7 cellular contexts compared by ENCODE assay signal in genomic region chr16:19389246-19389645, GRCh38. TPM values are rescaled to one million over a fixed set of nuclear protein-coding genes. Genes with fewer than 3 reads are reported as not detected.
A peak's percentile ranks its signal among the peaks of the same experiment; 100 is the strongest.
DNase-seq lines count a peak whose midpoint lies in the region; ATAC-seq and TF ChIP-seq lines count a peak whose summit lies in the region.

No MANE protein-coding gene starts in this region.

- H3K36me3 ChIP-seq in osteoblast (ENCODE audit: insufficient read depth, low read length), result no peaks in the 10 kb centered on the region

- no peak overlapping the region for H2AFZ ChIP-seq in osteoblast (ENCODE audit: low read length)

- peaks cover 17% of the 10 kb centered on the region for H3K9me3 Mint-ChIP-seq in WTC11

- H3K4me1 Mint-ChIP-seq in WTC11, result peaks cover 12% of the 10 kb centered on the region

- H3K4me2 ChIP-seq in osteoblast (ENCODE audit: insufficient read depth, low read length), result no peak overlapping the region

- no peak overlapping the region for H3K4me3 ChIP-seq in osteoblast (ENCODE audit: insufficient read depth, low read length)

- no peaks in the 10 kb centered on the region for H3K9me3 ChIP-seq in osteoblast (ENCODE audit: low read depth, low read length)

- no peaks in the 10 kb centered on the region for H3K4me1 ChIP-seq in osteoblast (ENCODE audit: insufficient read depth, low read length)

- H3K27me3 ChIP-seq in osteoblast (ENCODE audit: insufficient read depth, low read length), result no peaks in the 10 kb centered on the region

- H3K27me3 Mint-ChIP-seq in WTC11 (ENCODE audit: low read depth), result no peaks in the 10 kb centered on the region

- no peaks in the 10 kb centered on the region for H4K20me1 ChIP-seq in osteoblast (ENCODE audit: insufficient read depth, low read length)

- POLR2A ChIA-PET in GM10248 (lab: Yijun Ruan, JAX) (no interaction called here), WTC11 (lab: Charles Lee) (interaction anchor here (0.5 to 0.7 kb wide), 3 partner anchors 20 to 906 kb away, joined by 3 to 4 read pairs (median 3); no protein-coding TSS in a partner anchor)

- H3K79me2 ChIP-seq in osteoblast (ENCODE audit: insufficient read depth, low read length), result no peaks in the 10 kb centered on the region

- CTCF ChIA-PET in GM10248 (lab: Yijun Ruan, JAX), result interaction anchor here (0.6 to 7.6 kb wide), 16 partner anchors 8 to 497 kb away, joined by 3 to 73 read pairs (median 3); no protein-coding TSS in a partner anchor
- CTCF ChIA-PET in WTC11 (lab: Charles Lee), result interaction anchor here (0.6 to 4.6 kb wide), 12 partner anchors 8 to 209 kb away, joined by 3 to 32 read pairs (median 4); partner anchors contain the start of genes CLEC19A and VPS35L

- peak; percentile 100 for ATAC-seq in WTC11
- no peak for ATAC-seq in HG02852 (IDR thresholded peaks at IDR 0.05; ENCODE audit: unreplicated experiment)
- no peak for ATAC-seq in HG03521 (IDR thresholded peaks at IDR 0.05; ENCODE audit: unreplicated experiment)

- H3K27ac ChIP-seq in osteoblast (ENCODE audit: low read depth, low read length), result no peak overlapping the region

- DNase-seq in GM10248 (ENCODE audit: extremely low spot score) (peak; percentile 57), NCI-H1417 treated with DMSO at 0.1 percent for 48 hours (lab: John Stamatoyannopoulos, UW) (peak; percentile 11), WTC11 (ENCODE audit: low spot score) (peak; percentile 86), osteoblast (ENCODE audit: insufficient read length, low spot score, missing footprints) (no peak)
- DNase-seq in effector CD4-positive, alpha-beta T cell, result peak; percentile 7

- TF ChIP-seq CTCF in GM10248 (IDR thresholded peaks at IDR 0.05; ENCODE audit: control extremely low read depth, extremely low read depth, low read depth, missing control alignments), result peak; percentile 61
- peak; percentile 61 for TF ChIP-seq CTCF in WTC11 (IDR thresholded peaks at IDR 0.05)
- TF ChIP-seq CTCF in osteoblast (IDR thresholded peaks at IDR 0.05; ENCODE audit: extremely low read depth, low read depth, low read length), result peak; percentile 53

- H3K27ac Mint-ChIP-seq in WTC11, result no peak overlapping the region

- H3K4me3 Mint-ChIP-seq in WTC11, result no peak overlapping the region

- H3K36me3 Mint-ChIP-seq in WTC11, result peaks cover 4% of the 10 kb centered on the region; the same call in 1 of the 2 replicates

TF ChIP-seq in WTC11, 78 proteins besides CTCF, POLR2A, EP300 and RAD21:
- peak; percentile 50; the same call in 1 of the 2 replicates for TF ChIP-seq GABPB1 (CRISPR knock-in tag; IDR thresholded peaks at IDR 0.05)
- no peak for TF ChIP-seq MXD4 (CRISPR knock-in tag; IDR thresholded peaks at IDR 0.05; ENCODE audit: borderline replicate concordance)
- no peak for TF ChIP-seq ETV6 (CRISPR knock-in tag; IDR thresholded peaks at IDR 0.05)
- TF ChIP-seq NR1H2 (CRISPR knock-in tag; IDR thresholded peaks at IDR 0.05), result no peak

RNA-seq across cellular contexts. Expression of gene TMC5, which starts 28.4 kb away (rescaled TPM):
- 2.1 to 4.6 TPM (median 3.1 TPM) in 3 replicates for total RNA-seq in WTC11 (2021)
- total RNA-seq in osteoblast, result under 0.01 TPM in 1 of 2 replicates, not detected in the other
